ENCODE assay signal across 20 cellular contexts in genomic region chr20:35606127-35606526, GRCh38. TPM values are rescaled to one million over a fixed set of nuclear protein-coding genes. Genes with fewer than 3 reads are reported as not detected.
A peak's percentile ranks its signal among the peaks of the same experiment; 100 is the strongest.
DNase-seq lines count a peak whose midpoint lies in the region; TF ChIP-seq lines count a peak whose summit lies in the region.
"Had no signal": no experiment of that assay in that cellular context is flagged by ENCODE, and none has a peak within 500 bp of the region (broad histone marks: within the 10 kb centered on the region; RNA-seq: fewer than 3 reads in every experiment).

No MANE protein-coding gene starts in this region.

- H3K9me3 ChIP-seq in PC-9 (ENCODE audit: insufficient read depth, low read depth), result no peaks in the 10 kb centered on the region
- no peaks in the 10 kb centered on the region for H3K9me3 ChIP-seq in mucosa of stomach (ENCODE audit: control insufficient read depth, low read length)
- H3K9me3 ChIP-seq: BE2C, MG63 had no signal

- no peak for TF ChIP-seq CTCF in PC-9 (conservative IDR thresholded peaks at IDR 0.05)

- H3K4me2 ChIP-seq in PC-9, result peak overlapping the region; percentile 84

- peaks cover 32% of the 10 kb centered on the region for H3K79me2 ChIP-seq in PC-9 (ENCODE audit: low read depth)

- H3K27ac Mint-ChIP-seq in activated naive CD4-positive, alpha-beta T cell treated with anti-CD3 and anti-CD28 coated beads, Interleukin-2, amount 10 ng/mL, durations not matched to agents 7 days and 5 days, result no peak overlapping the region
- H3K27ac Mint-ChIP-seq: CD14-positive monocyte had no signal

- no peaks in the 10 kb centered on the region for H4K20me1 ChIP-seq in PC-9 (ENCODE audit: insufficient read depth)

- H3K27me3 Mint-ChIP-seq in activated naive CD4-positive, alpha-beta T cell treated with anti-CD3 and anti-CD28 coated beads, Interleukin-2, amount 10 ng/mL, durations not matched to agents 7 days and 5 days, result peaks cover 59% of the 10 kb centered on the region

- peak overlapping the region; percentile 57; the same call in 1 of the 2 replicates for H3K4me3 ChIP-seq in PC-9
- H3K4me3 ChIP-seq in mucosa of stomach (ENCODE audit: low read length), result no peak overlapping the region
- H3K4me3 ChIP-seq: MG63, SJSA1 had no signal

- peaks cover 9% of the 10 kb centered on the region; the same call in 1 of the 2 replicates for H3K36me3 ChIP-seq in PC-9 (ENCODE audit: low read depth)
- H3K36me3 ChIP-seq in mucosa of stomach (ENCODE audit: control insufficient read depth, insufficient read depth, low read length), result no peaks in the 10 kb centered on the region
- H3K36me3 ChIP-seq: BE2C, MG63, SJSA1 had no signal

- H3K36me3 Mint-ChIP-seq in activated naive CD4-positive, alpha-beta T cell treated with anti-CD3 and anti-CD28 coated beads, Interleukin-2, amount 10 ng/mL, durations not matched to agents 7 days and 5 days, result no peaks in the 10 kb centered on the region

- H3K9me2 ChIP-seq in PC-9 (ENCODE audit: insufficient read depth), result no peaks in the 10 kb centered on the region

- intact Hi-C loops in PC-9 (cut with micrococcal nuclease; ENCODE audit: unreplicated experiment), result loop anchor here (2.0 kb wide), 1 partner anchor 29 kb away; no protein-coding TSS in a partner anchor

- no peak overlapping the region for H3K4me3 Mint-ChIP-seq in activated naive CD4-positive, alpha-beta T cell treated with anti-CD3 and anti-CD28 coated beads, Interleukin-2, amount 10 ng/mL, durations not matched to agents 7 days and 5 days
- H3K4me3 Mint-ChIP-seq: CD8-positive, alpha-beta memory T cell had no signal

- H2AFZ ChIP-seq in PC-9, result no peak overlapping the region

- peaks cover 4% of the 10 kb centered on the region; the same call in 1 of the 2 replicates for H3F3A ChIP-seq in PC-9 (ENCODE audit: insufficient read depth, low read depth)

- H3K27me3 ChIP-seq in PC-9 (ENCODE audit: insufficient read depth, low read depth), result no peaks in the 10 kb centered on the region
- peaks cover 3% of the 10 kb centered on the region for H3K27me3 ChIP-seq in mucosa of stomach (ENCODE audit: control insufficient read depth, insufficient read depth, low read length)

- H3K9ac ChIP-seq in mucosa of stomach (ENCODE audit: low read length), result peak overlapping the region; percentile 59

- H3K9me3 Mint-ChIP-seq in activated naive CD4-positive, alpha-beta T cell treated with anti-CD3 and anti-CD28 coated beads, Interleukin-2, amount 10 ng/mL, durations not matched to agents 7 days and 5 days, result no peaks in the 10 kb centered on the region
- H3K9me3 Mint-ChIP-seq: CD8-positive, alpha-beta memory T cell had no signal

- no peak overlapping the region for H3K27ac ChIP-seq in PC-9
- H3K27ac ChIP-seq: 22Rv1, SJSA1 had no signal

- CTCF ChIA-PET in activated naive CD4-positive, alpha-beta T cell treated with anti-CD3 and anti-CD28 coated beads, Interleukin-2, amount 10 ng/mL, durations not matched to agents 7 days and 5 days (lab: Charles Lee), result interaction anchor here (2.1 to 2.5 kb wide), 2 partner anchors 13 to 144 kb away, joined by 8 to 12 read pairs; no protein-coding TSS in a partner anchor
- CTCF ChIA-PET in PC-9 (lab: Charles Lee), result interaction anchor here (0.7 kb wide), 1 partner anchor 60 kb away, joined by 4 read pairs; no protein-coding TSS in a partner anchor

- H3K4me1 ChIP-seq in PC-9 (replicated peaks; ENCODE audit: insufficient read depth) (peaks cover 39% of the 10 kb centered on the region), mucosa of stomach (ENCODE audit: control insufficient read depth, insufficient read depth, low read length) (peaks cover 65% of the 10 kb centered on the region)
- H3K4me1 ChIP-seq: BE2C had no signal

- peaks cover 7% of the 10 kb centered on the region for H3K4me1 Mint-ChIP-seq in activated naive CD4-positive, alpha-beta T cell treated with anti-CD3 and anti-CD28 coated beads, Interleukin-2, amount 10 ng/mL, durations not matched to agents 7 days and 5 days

- POLR2A ChIA-PET in PC-9 (lab: Charles Lee; ENCODE audit: unreplicated experiment), result interaction anchor here (0.5 to 0.9 kb wide), 4 partner anchors 10 to 241 kb away, joined by 4 to 31 read pairs (median 14); partner anchors contain the start of gene SPAG4

- BruUV-seq in PC-9 (replicated peaks; lab: Mats Ljungman, UMichigan), result no TSS peak

- peak; percentile 12 for DNase-seq in activated naive CD4-positive, alpha-beta T cell treated with anti-CD3 and anti-CD28 coated beads, Interleukin-2, amount 10 ng/mL, durations not matched to agents 7 days and 5 days
- no peak for DNase-seq in activated naive CD4-positive, alpha-beta T cell treated with Interleukin-2 at 50 U/mL for 16 hours
- DNase-seq in PC-9 (no peak), iPS-NIHi7 (ENCODE audit: extremely low spot score) (no peak), inferior parietal cortex (ENCODE audit: extremely low spot score) (no peak)
- DNase-seq in stimulated activated CD4-positive, alpha-beta T cell treated with anti-CD3 and anti-CD28 coated beads, Interleukin-1b, Interleukin-23, amount 100 ng/mL, for 48 hours, result no peak
- DNase-seq: ACHN; BE2C; CD8-positive, alpha-beta memory T cell; DMS153; DND-41; KBM-7; MG63; NCI-H1694; NCI-H2029 treated with DMSO at 0.1 percent for 48 hours; NCI-H526 treated with DMSO at 0.1 percent for 48 hours had no signal

RNA-seq across cellular contexts. Expression of gene SPAG4, which starts 9.5 kb away (rescaled TPM):
- 14.1 and 22.9 TPM in 2 replicates for total RNA-seq in PC-9 (2021)

RNA-seq across cellular contexts. Expression of gene CPNE1, which starts 58.6 kb away (rescaled TPM):
- 271 and 311 TPM in 2 replicates for total RNA-seq in PC-9 (2021)

RNA-seq across cellular contexts. Expression of gene RBM12, which starts 58.6 kb away (rescaled TPM):
- total RNA-seq in PC-9 (2021), result 46.9 and 81.2 TPM in 2 replicates
